Comparison of ENCODE assay signal across 8 cellular contexts in the genomic region with DNA sequence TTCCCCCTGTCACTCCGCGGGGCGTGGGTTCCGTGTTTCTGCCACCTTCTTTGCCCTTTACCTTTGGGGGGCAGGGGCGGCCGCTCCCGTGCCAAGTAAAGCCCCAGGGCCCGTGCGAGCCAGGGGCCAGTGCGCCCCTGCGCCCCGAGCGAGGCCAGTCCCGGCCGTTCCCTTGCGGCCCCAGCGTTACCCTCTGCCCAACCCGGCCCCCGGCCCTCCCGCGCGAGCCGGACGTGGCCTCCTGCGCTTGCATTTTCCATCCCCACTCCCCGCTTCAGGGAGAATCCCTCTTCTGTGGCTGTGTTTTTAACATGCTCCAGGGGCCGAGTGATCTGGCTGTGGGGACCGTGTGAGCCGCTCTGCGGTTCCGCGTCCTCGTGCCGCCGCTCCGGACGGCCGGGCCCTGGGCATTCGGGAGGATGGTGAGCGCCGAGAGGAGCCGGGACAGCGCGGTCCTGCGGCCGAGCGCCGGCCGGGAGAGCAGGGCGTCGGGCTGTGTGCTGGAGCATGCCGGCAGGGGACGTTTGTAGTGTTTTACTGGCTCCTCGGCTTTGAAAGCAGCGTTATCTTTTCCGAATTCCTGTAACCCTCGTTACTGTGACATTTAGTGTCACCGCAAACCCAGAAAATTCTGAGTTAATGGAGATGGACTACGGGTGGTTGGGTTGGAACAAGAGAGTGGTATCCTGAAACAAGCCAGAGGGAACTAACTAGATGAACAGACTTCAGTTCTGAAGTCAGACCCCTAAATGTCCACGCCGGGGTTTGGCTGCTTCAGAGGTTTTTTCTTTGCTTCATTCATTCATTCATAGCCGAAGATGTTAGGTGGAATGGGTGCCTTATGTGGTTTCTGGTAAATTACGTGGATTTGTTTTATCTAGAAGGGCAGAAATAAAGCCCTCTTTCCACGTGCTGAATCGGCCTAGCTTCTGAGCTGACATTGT. TPM values are rescaled to one million over a fixed set of nuclear protein-coding genes. Genes with fewer than 3 reads are reported as not detected.
A peak's percentile ranks its signal among the peaks of the same experiment; 100 is the strongest.
DNase-seq lines count a peak whose midpoint lies in the region; ATAC-seq lines count a peak whose summit lies in the region.

No MANE protein-coding gene starts in this region.

- peak overlapping the region; percentile 65 for H3K23ac ChIP-seq in neuronal stem cell (ENCODE audit: low read depth, low read length, poor library complexity)

- H3K4me1 Mint-ChIP-seq in activated naive CD4-positive, alpha-beta T cell treated with anti-CD3 and anti-CD28 coated beads, Interleukin-2, amount 50 U/mL, for 24 hours: peaks cover 64% of the 10 kb centered on the region

- peak overlapping the region; percentile 91 to 95 for H3K4me3 ChIP-seq in neuronal stem cell (ENCODE audit: low read length in 2 of 2)

- no CpG with 5 or more reads among the region's 65 CpGs for WGBS in neuronal stem cell (ENCODE audit: extremely low coverage in 2 of 2, insufficient read length in 2 of 2, insufficient replicate concordance in 1 of 2), 2 donors

- H3K4me3 Mint-ChIP-seq in activated naive CD4-positive, alpha-beta T cell treated with anti-CD3 and anti-CD28 coated beads, Interleukin-2, amount 50 U/mL, for 24 hours: peak overlapping the region; percentile 94

- peak overlapping the region; percentile 92 for H3K27ac Mint-ChIP-seq in activated naive CD4-positive, alpha-beta T cell treated with anti-CD3 and anti-CD28 coated beads, Interleukin-2, amount 50 U/mL, for 24 hours

- H2BK12ac ChIP-seq in neuronal stem cell (ENCODE audit: low read length): no peak overlapping the region

- no peaks in the 10 kb centered on the region for H3K36me3 Mint-ChIP-seq in activated naive CD4-positive, alpha-beta T cell treated with anti-CD3 and anti-CD28 coated beads, Interleukin-2, amount 50 U/mL, for 24 hours

- peak overlapping the region; percentile 94 for H3K9ac ChIP-seq in neuronal stem cell (ENCODE audit: low read depth, low read length, poor library complexity)

- H3K27ac ChIP-seq in neuronal stem cell (replicated peaks; ENCODE audit: low read length): peak overlapping the region; percentile 91

- no peak overlapping the region for H2BK120ac ChIP-seq in neuronal stem cell (ENCODE audit: low read depth, low read length)

- peaks cover 6% of the 10 kb centered on the region for H3K79me1 ChIP-seq in neuronal stem cell (ENCODE audit: low read depth, low read length)

- H3K4me1 ChIP-seq in neuronal stem cell (ENCODE audit: control insufficient read depth in 2 of 2, insufficient read depth in 1 of 2, low read depth in 1 of 2, low read length in 2 of 2): peaks cover 9 to 18% of the 10 kb centered on the region in 2 donors

- H2BK15ac ChIP-seq in neuronal stem cell (ENCODE audit: low read length): no peak overlapping the region

- H4K91ac ChIP-seq in neuronal stem cell (ENCODE audit: low read depth, low read length, poor library complexity): no peak overlapping the region

- peak overlapping the region; percentile 93 for H3K18ac ChIP-seq in neuronal stem cell (ENCODE audit: low read length)

- H3K27me3 ChIP-seq in neuronal stem cell (ENCODE audit: control insufficient read depth in 3 of 3, insufficient read depth in 3 of 3, low read depth in 1 of 3, low read length in 3 of 3): no peaks in the 10 kb centered on the region

- H3K14ac ChIP-seq in neuronal stem cell (ENCODE audit: low read length): peak overlapping the region; percentile 51

- H4K8ac ChIP-seq in neuronal stem cell (ENCODE audit: low read depth, low read length): no peak overlapping the region

- H2BK5ac ChIP-seq in neuronal stem cell (ENCODE audit: low read length): peak overlapping the region; percentile 17

- intact Hi-C loops in Right ventricle myocardium inferior (cut with DNase I): loop anchor here (2.0 to 5.0 kb wide), 4 partner anchors 109 to 406 kb away; no protein-coding TSS in a partner anchor

- no peak overlapping the region for H3K4ac ChIP-seq in neuronal stem cell (ENCODE audit: low read length)

- peaks cover 0 to 4% of the 10 kb centered on the region in 2 donors for H3K9me3 ChIP-seq in neuronal stem cell (replicated peaks in 1 of 2; ENCODE audit: control insufficient read depth in 2 of 2, insufficient read depth in 1 of 2, low read depth in 1 of 2, low read length in 2 of 2)

- DNase-seq in DMS 273 (lab: John Stamatoyannopoulos, UW; ENCODE audit: unreplicated experiment) (peak; percentile 58), DMS 273 treated with DMSO at 0.1 percent for 48 hours (lab: John Stamatoyannopoulos, UW) (no peak), NCI-H69 (lab: John Stamatoyannopoulos, UW) (peak; percentile 54), Right ventricle myocardium inferior (ENCODE audit: missing footprints) (peak; percentile 83), neuronal stem cell (ENCODE audit: low spot score) (peak; percentile 45)

- H3K36me3 ChIP-seq in neuronal stem cell (replicated peaks in 1 of 2; ENCODE audit: control insufficient read depth in 2 of 2, insufficient read depth in 2 of 2, low read length in 2 of 2): no peaks in the 10 kb centered on the region

- peak overlapping the region; percentile 40 for H2AK5ac ChIP-seq in neuronal stem cell (ENCODE audit: low read depth, low read length)

- H3K27me3 Mint-ChIP-seq in activated naive CD4-positive, alpha-beta T cell treated with anti-CD3 and anti-CD28 coated beads, Interleukin-2, amount 50 U/mL, for 24 hours: no peaks in the 10 kb centered on the region

- ATAC-seq in Right ventricle myocardium inferior: peak; percentile 58
- ATAC-seq in HG02571 (IDR thresholded peaks at IDR 0.05; ENCODE audit: unreplicated experiment): no peak
- ATAC-seq in HG03280 (IDR thresholded peaks at IDR 0.05; ENCODE audit: unreplicated experiment): no peak

- H3K9me3 Mint-ChIP-seq in activated naive CD4-positive, alpha-beta T cell treated with anti-CD3 and anti-CD28 coated beads, Interleukin-2, amount 50 U/mL, for 24 hours: no peaks in the 10 kb centered on the region

- peak overlapping the region; percentile 96 for H3K4me2 ChIP-seq in neuronal stem cell (ENCODE audit: insufficient read depth, low read length, poor library complexity, severe bottlenecking)

- peak overlapping the region; percentile 88 for H2AFZ ChIP-seq in neuronal stem cell (ENCODE audit: low read length)

RNA-seq across cellular contexts. Expression of a gene that starts 1.1 kb away (rescaled TPM):
- total RNA-seq in Right ventricle myocardium inferior: 29.2 TPM
- 40.1 TPM for polyA plus RNA-seq in neuronal stem cell (2013, experiment 1 of 2)
- 39.4 TPM for polyA plus RNA-seq in neuronal stem cell (2013, experiment 2 of 2)
